ENCODE assay signal across 17 cellular contexts in genomic region chr11:71371674-71372069, GRCh38.
"Had no signal": no experiment of that assay in that cellular context is flagged by ENCODE, and none has a peak within 500 bp of the region (broad histone marks: within the 10 kb centered on the region; RNA-seq: fewer than 3 reads in every experiment).

No MANE protein-coding gene starts in this region.

- H3K27ac Mint-ChIP-seq: nephron, type B pancreatic cell had no signal

- DNase-seq: effector CD4-positive, alpha-beta T cell; foreskin melanocyte; hippocampal formation; left colon; left ventricle myocardium superior; naive B cell; ovary; small intestine; stimulated activated CD4-positive, alpha-beta T cell treated with anti-CD3 and anti-CD28 coated beads, Interleukin-12 subunit alpha, Interleukin-12 subunit beta, amount 100 ng/mL, for 4 hours; stimulated activated naive CD4-positive, alpha-beta T cell treated with Interleukin-2 at 50 U/mL for 16 hours; thyroid gland had no signal

- H3K4me3 Mint-ChIP-seq: nephron, type B pancreatic cell had no signal

- H3K9me3 Mint-ChIP-seq: type B pancreatic cell had no signal

- H3K4me1 ChIP-seq: right atrium auricular region, suprapubic skin, thyroid gland had no signal

- H3K36me3 ChIP-seq: neutrophil, ovary, right atrium auricular region, suprapubic skin, thyroid gland had no signal

- H3K4me1 Mint-ChIP-seq: nephron had no signal

- ATAC-seq: left colon, left ventricle myocardium superior had no signal

- H3K4me3 ChIP-seq: coronary artery, ovary, right atrium auricular region, suprapubic skin, thyroid gland had no signal

- H3K27ac ChIP-seq: coronary artery, neutrophil, ovary, right atrium auricular region, suprapubic skin, thyroid gland had no signal

- H3K9me3 ChIP-seq: neutrophil, ovary, right atrium auricular region, suprapubic skin, thyroid gland had no signal

- H3K27me3 ChIP-seq: ovary, right atrium auricular region, thyroid gland had no signal
